In the genomic region with DNA sequence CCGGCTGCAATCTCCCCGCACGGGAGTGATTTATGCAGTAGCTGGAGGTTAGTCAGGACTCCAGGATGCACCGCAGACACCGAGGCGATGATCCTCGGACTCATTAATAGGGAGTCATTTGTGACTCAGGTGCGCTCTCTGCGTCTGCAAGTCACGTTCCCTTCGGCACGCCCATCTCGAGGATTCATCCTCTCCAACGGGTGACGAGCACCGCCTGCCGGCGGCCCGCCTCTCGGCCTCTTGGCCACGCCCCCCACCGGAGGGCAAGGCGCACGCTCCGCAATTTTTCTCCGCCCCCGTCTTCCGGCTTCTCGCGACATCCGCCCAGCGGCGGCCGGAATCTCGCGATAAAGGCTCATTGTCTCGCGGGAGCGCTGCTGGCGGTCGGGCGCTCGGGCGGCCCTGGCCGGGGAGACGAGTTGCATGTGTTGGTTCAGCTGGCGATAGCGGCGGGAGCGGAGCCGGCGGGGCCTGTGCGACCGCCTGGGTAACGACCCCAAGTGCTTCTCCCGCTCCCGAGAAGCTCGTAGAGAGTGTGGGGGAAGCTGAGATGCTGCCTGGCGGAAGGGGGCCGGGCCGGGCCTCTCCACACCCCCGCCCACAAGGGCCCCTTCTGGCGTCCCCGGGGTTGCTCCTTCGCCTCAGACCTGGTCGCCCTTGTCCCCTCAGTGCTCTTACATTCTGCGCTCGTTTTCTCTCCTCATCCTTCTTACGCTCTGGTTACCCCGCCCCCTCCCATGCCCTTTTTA, we compare ENCODE assay signal across 8 cellular contexts. TPM values are rescaled to one million over a fixed set of nuclear protein-coding genes. Genes with fewer than 3 reads are reported as not detected.
DNase-seq lines count a peak whose midpoint lies in the region; ATAC-seq and TF ChIP-seq lines count a peak whose summit lies in the region.

Gene DENR, plus strand, starts transcription at position 361 of the 749 bp plus-strand sequence. CDS start 878 bp downstream, outside the sequence.

- H3K4me1 Mint-ChIP-seq in activated naive CD4-positive, alpha-beta T cell treated with anti-CD3 and anti-CD28 coated beads, Interleukin-2, amount 50 U/mL, for 24 hours: peaks cover 54% of the 10 kb centered on the region

- H3K9me3 ChIP-seq in SK-N-SH: no peaks in the 10 kb centered on the region
- no peaks in the 10 kb centered on the region for H3K9me3 ChIP-seq in suprapubic skin

- H3K36me3 ChIP-seq in SK-N-SH (replicated peaks in 1 of 2; ENCODE audit: control insufficient read depth in 1 of 2, insufficient read depth in 2 of 2, low read length in 1 of 2) (peaks cover 34 to 37% of the 10 kb centered on the region in 2 experiments), suprapubic skin (peaks cover 30% of the 10 kb centered on the region)

- H3F3A ChIP-seq in SK-N-SH (replicated peaks; ENCODE audit: insufficient read depth): no peaks in the 10 kb centered on the region

- H3K4me3 ChIP-seq in SK-N-SH (ENCODE audit: low read depth in 2 of 2, low read length in 1 of 2): peak within 1 kb of the TSS; percentile 84 to 91
- peak within 1 kb of the TSS; percentile 66 for H3K4me3 ChIP-seq in suprapubic skin

- peak within 1 kb of the TSS; percentile 96 for H3K27ac Mint-ChIP-seq in activated naive CD4-positive, alpha-beta T cell treated with anti-CD3 and anti-CD28 coated beads, Interleukin-2, amount 50 U/mL, for 24 hours

- under 1% methylated on average over 45 of the region's 70 CpGs for WGBS in SK-N-SH (ENCODE audit: low lambda C conversion rate)
- 0% methylated on average over 22 of the region's 70 CpGs for WGBS in suprapubic skin

- H3K27me3 Mint-ChIP-seq in activated naive CD4-positive, alpha-beta T cell treated with anti-CD3 and anti-CD28 coated beads, Interleukin-2, amount 50 U/mL, for 24 hours: no peaks in the 10 kb centered on the region

- H3K27me3 ChIP-seq in SK-N-SH (ENCODE audit: insufficient read depth) (no peaks in the 10 kb centered on the region), suprapubic skin (no peaks in the 10 kb centered on the region)

- TF ChIP-seq RAD21 in SK-N-SH (IDR thresholded peaks at IDR 0.05; ENCODE audit: low read length): peak; percentile 81

- H3K27ac ChIP-seq in SK-N-SH (ENCODE audit: low read depth in 2 of 2, low read length in 1 of 2): peak within 1 kb of the TSS; percentile 72 to 85
- peak within 1 kb of the TSS; percentile 79 for H3K27ac ChIP-seq in suprapubic skin

- TF ChIP-seq POLR2A in suprapubic skin (IDR thresholded peaks at IDR 0.05): peak in 1 of 2 donors; percentile 71

- peaks cover 49% of the 10 kb centered on the region for H3K79me2 ChIP-seq in SK-N-SH (ENCODE audit: insufficient read depth)

- H2AFZ ChIP-seq in SK-N-SH (ENCODE audit: low read depth): peak within 1 kb of the TSS; percentile 79

- H3K9me3 Mint-ChIP-seq in activated naive CD4-positive, alpha-beta T cell treated with anti-CD3 and anti-CD28 coated beads, Interleukin-2, amount 50 U/mL, for 24 hours: no peaks in the 10 kb centered on the region

- peak within 1 kb of the TSS; percentile 87 for H3K4me2 ChIP-seq in SK-N-SH

- H4K20me1 ChIP-seq in SK-N-SH (ENCODE audit: insufficient read depth): no peaks in the 10 kb centered on the region

- H3K9ac ChIP-seq in SK-N-SH: peak within 1 kb of the TSS; percentile 83

- TF ChIP-seq CTCF in GM10266 (IDR thresholded peaks at IDR 0.05; ENCODE audit: control insufficient read depth, insufficient read depth, low read depth, missing control alignments) (peak; percentile 98), SK-N-SH (IDR thresholded peaks at IDR 0.05) (peak; percentile 84), suprapubic skin (IDR thresholded peaks at IDR 0.05) (peak; percentile 55 to 90)

- H3K4me1 ChIP-seq in SK-N-SH (ENCODE audit: control insufficient read depth in 1 of 2, insufficient read depth in 2 of 2, low read depth in 1 of 2, low read length in 1 of 2): peaks cover 12 to 13% of the 10 kb centered on the region in 2 experiments; a peak in 3 of 4 replicates
- peaks cover 24% of the 10 kb centered on the region for H3K4me1 ChIP-seq in suprapubic skin

- H3K4me3 Mint-ChIP-seq in activated naive CD4-positive, alpha-beta T cell treated with anti-CD3 and anti-CD28 coated beads, Interleukin-2, amount 50 U/mL, for 24 hours: peak within 1 kb of the TSS; percentile 90

- no peaks in the 10 kb centered on the region for H3K9me2 ChIP-seq in SK-N-SH

- DNase-seq in GM10266 (ENCODE audit: extremely low spot score) (peak; percentile 93), NCI-H1048 (lab: John Stamatoyannopoulos, UW) (peak; percentile 95), SK-N-SH (peak; percentile 96), globus pallidus (ENCODE audit: low spot score) (peak; percentile 93), nucleus accumbens (lab: John Stamatoyannopoulos, UW) (peak; percentile 75 to 98 (median 95)), suprapubic skin (ENCODE audit: low spot score in 2 of 2) (peak; percentile 99)

- POLR2A ChIA-PET in SK-N-SH (lab: Yijun Ruan, JAX): no interaction called here

- H3K36me3 Mint-ChIP-seq in activated naive CD4-positive, alpha-beta T cell treated with anti-CD3 and anti-CD28 coated beads, Interleukin-2, amount 50 U/mL, for 24 hours: peaks cover 22% of the 10 kb centered on the region

- CTCF ChIA-PET in SK-N-SH (lab: Yijun Ruan, JAX): interaction anchor here (0.7 to 2.6 kb wide), 8 partner anchors 9 to 329 kb away, joined by 3 to 15 read pairs (median 3); no protein-coding TSS in a partner anchor

- ATAC-seq in HG02588 (IDR thresholded peaks at IDR 0.05; ENCODE audit: unreplicated experiment): peak; percentile 94

- peak in 1 of 2 experiments; percentile 25; a peak in 1 of 4 replicates for TF ChIP-seq EP300 in SK-N-SH (IDR thresholded peaks at IDR 0.05; ENCODE audit: borderline replicate concordance in 1 of 2, low read depth in 1 of 2, low read length in 1 of 2)
- no peak for TF ChIP-seq EP300 in suprapubic skin (IDR thresholded peaks at IDR 0.05)

TF ChIP-seq in SK-N-SH, 30 proteins besides CTCF, POLR2A, EP300 and RAD21 (continues in another document):
- TF ChIP-seq YY1 (IDR thresholded peaks at IDR 0.05; ENCODE audit: low read depth) (peak; percentile 45; the same call in 1 of the 2 replicates), ELF1 (IDR thresholded peaks at IDR 0.05) (peak; percentile 87), RCOR1 (IDR thresholded peaks at IDR 0.05; ENCODE audit: low read length) (peak; percentile 58), FOXM1 (IDR thresholded peaks at IDR 0.05; ENCODE audit: low read depth) (no peak), FOXJ3 (CRISPR knock-in tag; IDR thresholded peaks at IDR 0.05) (no peak), GABPA (IDR thresholded peaks at IDR 0.05; ENCODE audit: low read depth) (peak; percentile 49; the same call in 1 of the 2 replicates), PBX3 (IDR thresholded peaks at IDR 0.05) (0 out of 2 replicates have a peak, but pooled peaks have one; percentile 11), SIN3A (IDR thresholded peaks at IDR 0.05; ENCODE audit: borderline replicate concordance, low read depth, low read length) (peak; percentile 100), USF1 (IDR thresholded peaks at IDR 0.05; ENCODE audit: borderline replicate concordance, low read depth) (peak; percentile 57; the same call in 1 of the 2 replicates), RXRA (IDR thresholded peaks at IDR 0.05; ENCODE audit: borderline replicate concordance, low read depth) (no peak), TCF12 (IDR thresholded peaks at IDR 0.05) (no peak; the same call in 1 of the 2 replicates), ZBTB33 (IDR thresholded peaks at IDR 0.05; ENCODE audit: borderline replicate concordance, low read depth) (peak; percentile 100)
- TF ChIP-seq, protein P1, sequence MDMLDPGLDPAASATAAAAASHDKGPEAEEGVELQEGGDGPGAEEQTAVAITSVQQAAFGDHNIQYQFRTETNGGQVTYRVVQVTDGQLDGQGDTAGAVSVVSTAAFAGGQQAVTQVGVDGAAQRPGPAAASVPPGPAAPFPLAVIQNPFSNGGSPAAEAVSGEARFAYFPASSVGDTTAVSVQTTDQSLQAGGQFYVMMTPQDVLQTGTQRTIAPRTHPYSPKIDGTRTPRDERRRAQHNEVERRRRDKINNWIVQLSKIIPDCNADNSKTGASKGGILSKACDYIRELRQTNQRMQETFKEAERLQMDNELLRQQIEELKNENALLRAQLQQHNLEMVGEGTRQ (IDR thresholded peaks at IDR 0.05; ENCODE audit: borderline replicate concordance, low read depth, low read length): 0 out of 2 replicates have a peak, but pooled peaks have one; percentile 28

RNA-seq across cellular contexts. Expression of gene DENR, which starts in this region (rescaled TPM):
- polyA plus RNA-seq in SK-N-SH (2012; rRNA removed): 19.6 and 23.2 TPM in 2 replicates
- polyA plus RNA-seq in SK-N-SH (2012; cell fraction: cytosol; rRNA removed): 24.2 and 37.6 TPM in 2 replicates
- polyA plus RNA-seq in SK-N-SH (2012; cell fraction: nucleus; rRNA removed): 11.7 and 19.5 TPM in 2 replicates
- total RNA-seq in suprapubic skin: 10 to 100 TPM; 18.5 to 37.1 (median 20.5) TPM

Comparison
In these comparisons a context has a peak if more than half of its experiments do, and no peak if none do; other contexts are left out.
1. Peak in every context shown above with its lines: DNase-seq, ATAC-seq, H3K4me3 ChIP-seq and H3K27ac ChIP-seq.